ENCODE assay signal across 8 cellular contexts in genomic region chr13:20773194-20774080, GRCh38. TPM values are rescaled to one million over a fixed set of nuclear protein-coding genes. Genes with fewer than 3 reads are reported as not detected.
DNase-seq lines count a peak whose midpoint lies in the region; ATAC-seq and TF ChIP-seq lines count a peak whose summit lies in the region.

Gene EEF1AKMT1, minus strand, starts transcription at chr13:20773961. Its CDS starts 16,363 bp downstream, at chr13:20757598.

- in situ Hi-C loops in GM18951 (cut with MboI; ENCODE audit: low sequenced_read_pairs, unreplicated experiment): no loop called here

- H3K9me3 ChIP-seq in AG04450 (ENCODE audit: control insufficient read depth, insufficient read depth, low read length) (no peaks in the 10 kb centered on the region; the same call in none of the 2 replicates), spleen (peaks cover 0 to 22% (median 19%) of the 10 kb centered on the region in 8 donors)

- intact Hi-C loops in spleen (cut with DNase I; ENCODE audit: low total_unique reads): loop anchor here (10.0 kb wide), 1 partner anchor 59 kb away; no protein-coding TSS in a partner anchor

- H3K27ac ChIP-seq in AG04450 (ENCODE audit: low read depth, low read length) (peak within 1 kb of the TSS; percentile 79), spleen (peak within 1 kb of the TSS; percentile 87 to 96 (median 92))

- peaks cover 0 to 28% (median 14%) of the 10 kb centered on the region in 6 donors for H3K4me1 ChIP-seq in spleen

- CTCF ChIA-PET in AG04450 (lab: Charles Lee): interaction anchor here (1.3 kb wide), 1 partner anchor 69 kb away, joined by 4 read pairs; the partner anchor contains the start of gene IL17D

- no peaks in the 10 kb centered on the region for H3K27me3 ChIP-seq in AG04450 (ENCODE audit: control insufficient read depth, insufficient read depth, low read length)
- H3K27me3 ChIP-seq in spleen (replicated peaks in 1 of 7): no peaks in the 10 kb centered on the region

- H3K4me3 ChIP-seq in AG04450 (ENCODE audit: low read depth, low read length) (peak within 1 kb of the TSS; percentile 68), spleen (peak within 1 kb of the TSS; percentile 61 to 79 (median 66))

- TF ChIP-seq POLR2A in GM18951 (IDR thresholded peaks at IDR 0.05; ENCODE audit: extremely low read depth, insufficient read depth, insufficient read length) (peak; percentile 96), spleen (IDR thresholded peaks at IDR 0.05) (peak in 2 of 3 donors; percentile 74 to 90)

- TF ChIP-seq CTCF in AG04450 (IDR thresholded peaks at IDR 0.05; ENCODE audit: low read depth, low read length) (no peak), spleen (IDR thresholded peaks at IDR 0.05 in 8 of 11, conservative IDR thresholded peaks at IDR 0.05 in 3 of 11) (peak in 3 of 11 experiments; percentile 9 to 24 (median 12))

- DNase-seq in AG04450 (ENCODE audit: low read depth, low spot score) (peak; percentile 85), NCI-H226 (peak; percentile 74), inferior parietal cortex (ENCODE audit: extremely low spot score) (peak; percentile 93), spleen (peak; percentile 98)
- DNase-seq in activated CD4-positive, CD25-positive, alpha-beta regulatory T cell (lab: John Stamatoyannopoulos, UW): peak; percentile 83 to 92 (median 90)
- peak; percentile 91 for DNase-seq in central memory CD4-positive, alpha-beta T cell

- POLR2A ChIA-PET in AG04450 (lab: Yijun Ruan, JAX): interaction anchor here (0.6 to 1.5 kb wide), 3 partner anchors 8 to 54 kb away, joined by 3 to 4 read pairs (median 4); no protein-coding TSS in a partner anchor

- ATAC-seq in HG03175 (IDR thresholded peaks at IDR 0.05; ENCODE audit: unreplicated experiment): peak; percentile 89

- 0% methylated on average over 49 to 72 of the region's 72 CpGs for WGBS in spleen, 5 donors

- H3K36me3 ChIP-seq in spleen: peaks cover 0 to 31% (median 0%) of the 10 kb centered on the region in 6 donors

RNA-seq across cellular contexts. Expression of gene EEF1AKMT1, which starts in this region (rescaled TPM):
- polyA plus RNA-seq in AG04450 (2011; rRNA removed) (14.7 and 19.5 TPM in 2 replicates), spleen (10 to 100 TPM in 1 of 3 donors, 1 to 10 TPM in 2; 5.7 to 10.1 (median 8.0) TPM)
- 7.3 and 8.8 TPM in 2 replicates for polyA minus RNA-seq in AG04450 (2011; rRNA and poly(A)+ RNA removed)
- 1 to 10 TPM; 3.8 to 8.9 (median 7.0) TPM for total RNA-seq in spleen

Comparison
In these comparisons a context has a peak if more than half of its experiments do, and no peak if none do; other contexts are left out.
1. Peak in every context shown above with its lines: DNase-seq, ATAC-seq, H3K4me3 ChIP-seq and H3K27ac ChIP-seq.